30 cellular contexts compared by ENCODE assay signal in genomic region chr1:12424793-12425192, GRCh38.
DNase-seq lines count a peak whose midpoint lies in the region; ATAC-seq, FAIRE-seq and TF ChIP-seq lines count a peak whose summit lies in the region.
"Had no signal": no experiment of that assay in that cellular context is flagged by ENCODE, and none has a peak within 500 bp of the region (broad histone marks: within the 10 kb centered on the region; RNA-seq: fewer than 3 reads in every experiment).

No MANE protein-coding gene starts in this region.

- H3K4me3 ChIP-seq in astrocyte (ENCODE audit: insufficient read depth, low read depth, low read length) (no peak overlapping the region), thoracic aorta (no peak overlapping the region)
- H3K4me3 ChIP-seq: cardiac muscle cell, K562, mucosa of descending colon, right lobe of liver, suprapubic skin had no signal

- H3K27me3 Mint-ChIP-seq in astrocyte (ENCODE audit: low read depth, unreplicated experiment) (no peaks in the 10 kb centered on the region), mesothelial cell of epicardium (ENCODE audit: low read depth) (no peaks in the 10 kb centered on the region)
- H3K27me3 Mint-ChIP-seq in activated T-cell treated with anti-CD3 and anti-CD28 coated beads, Interleukin-2, amount 50 U/mL, for 24 hours, result no peaks in the 10 kb centered on the region
- H3K27me3 Mint-ChIP-seq: stimulated activated naive B cell treated with anti-CD40 and anti-IgM and Interleukin-4, amounts not matched to agents 10 μg/mL and 1 μg/mL and 100 μg/mL, for 72 hours had no signal

- peaks cover 23% of the 10 kb centered on the region for H3K4me1 ChIP-seq in astrocyte (ENCODE audit: insufficient read depth, low read length)
- H3K4me1 ChIP-seq in thoracic aorta (ENCODE audit: control insufficient read depth in 1 of 2, low read depth in 2 of 2), result peaks cover 26 to 39% of the 10 kb centered on the region in 2 donors
- H3K4me1 ChIP-seq: right lobe of liver had no signal

- H3K4me1 Mint-ChIP-seq in astrocyte (ENCODE audit: low read depth, unreplicated experiment) (peaks cover 5% of the 10 kb centered on the region), mesothelial cell of epicardium (peaks cover 83% of the 10 kb centered on the region)
- peaks cover 41% of the 10 kb centered on the region for H3K4me1 Mint-ChIP-seq in activated T-cell treated with anti-CD3 and anti-CD28 coated beads, Interleukin-2, amount 50 U/mL, for 24 hours (ENCODE audit: low read depth)

- H3K9me3 Mint-ChIP-seq in astrocyte (ENCODE audit: unreplicated experiment) (no peaks in the 10 kb centered on the region), mesothelial cell of epicardium (no peaks in the 10 kb centered on the region)
- H3K9me3 Mint-ChIP-seq in activated T-cell treated with anti-CD3 and anti-CD28 coated beads, Interleukin-2, amount 50 U/mL, for 24 hours, result no peaks in the 10 kb centered on the region
- H3K9me3 Mint-ChIP-seq: neural crest cell; stimulated activated naive B cell treated with anti-CD40 and anti-IgM and Interleukin-4, amounts not matched to agents 10 μg/mL and 1 μg/mL and 100 μg/mL, for 72 hours had no signal

- no peak for TF ChIP-seq CTCF in astrocyte (IDR thresholded peaks at IDR 0.05; ENCODE audit: insufficient read depth, low read depth, low read length)
- no peak for TF ChIP-seq CTCF in mesothelial cell of epicardium (IDR thresholded peaks at IDR 0.05; ENCODE audit: unreplicated experiment)
- TF ChIP-seq CTCF in thoracic aorta (IDR thresholded peaks at IDR 0.05), result no peak

- DNase-seq in LHCN-M2 (ENCODE audit: low read depth) (peak; percentile 38), astrocyte (ENCODE audit: low read depth) (no peak), mesothelial cell of epicardium (ENCODE audit: low spot score in 2 of 2, unreplicated experiment in 2 of 2) (no peak), thoracic aorta (ENCODE audit: low spot score) (no peak), NCI-H146 treated with DMSO at 0.1 percent for 48 hours (lab: John Stamatoyannopoulos, UW; ENCODE audit: unreplicated experiment) (no peak)
- no peak for DNase-seq in activated CD4-positive, CD25-positive, alpha-beta regulatory T cell treated with anti-CD3 and anti-CD28 coated beads, Interleukin-2, amount 50 U/mL, for 72 hours
- DNase-seq in activated T-cell treated with anti-CD3 and anti-CD28 coated beads, Interleukin-2, amount 50 U/mL, for 24 hours, result no peak
- DNase-seq: activated CD4-positive, alpha-beta T cell treated with anti-CD3 and anti-CD28 coated beads for 4 hours; activated T-cell treated with anti-CD3 and anti-CD28 coated beads, Interleukin-2, amount 50 U/mL, for 48 hours; amniotic stem cell; Caco-2; MM.1S; mucosa of descending colon; NCI-H2081 treated with DMSO at 0.1 percent for 48 hours; NCI-H748 treated with DMSO at 0.1 percent for 48 hours; posterior cingulate gyrus; right lobe of liver; stimulated activated CD4-positive, alpha-beta T cell treated with anti-CD3 and anti-CD28 coated beads, Interleukin-4, amount 100 ng/mL, for 4 hours; stimulated activated naive B cell treated with anti-CD40 and anti-IgM and Interleukin-4, amounts not matched to agents 10 μg/mL and 1 μg/mL and 100 μg/mL, for 72 hours; T-helper 2 cell had no signal

- no peaks in the 10 kb centered on the region for H3K9me3 ChIP-seq in astrocyte (ENCODE audit: insufficient read depth, low read depth, low read length)
- H3K9me3 ChIP-seq in thoracic aorta, result no peaks in the 10 kb centered on the region
- H3K9me3 ChIP-seq: Caco-2, mucosa of descending colon, right lobe of liver, suprapubic skin had no signal

- H3K27ac Mint-ChIP-seq in astrocyte (ENCODE audit: unreplicated experiment) (no peak overlapping the region), mesothelial cell of epicardium (peak overlapping the region; percentile 91)
- H3K27ac Mint-ChIP-seq in activated T-cell treated with anti-CD3 and anti-CD28 coated beads, Interleukin-2, amount 50 U/mL, for 24 hours, result no peak overlapping the region

- H3K36me3 ChIP-seq in astrocyte (ENCODE audit: insufficient read depth, low read length) (peaks cover 3% of the 10 kb centered on the region), thoracic aorta (peaks cover 7% of the 10 kb centered on the region)
- H3K36me3 ChIP-seq: cardiac muscle cell, right lobe of liver had no signal

- no peaks in the 10 kb centered on the region for H3K27me3 ChIP-seq in astrocyte (ENCODE audit: insufficient read depth, low read length)
- H3K27me3 ChIP-seq in thoracic aorta (replicated peaks; ENCODE audit: insufficient read depth), result no peaks in the 10 kb centered on the region
- H3K27me3 ChIP-seq: cardiac muscle cell, right lobe of liver, suprapubic skin had no signal

- no peaks in the 10 kb centered on the region for H3K79me2 ChIP-seq in astrocyte (ENCODE audit: insufficient read depth, low read length)

- no peak overlapping the region for H2AFZ ChIP-seq in astrocyte (ENCODE audit: low read depth, low read length)

- no peak overlapping the region for H3K4me3 Mint-ChIP-seq in astrocyte (ENCODE audit: unreplicated experiment)
- no peak overlapping the region for H3K4me3 Mint-ChIP-seq in mesothelial cell of epicardium
- no peak overlapping the region for H3K4me3 Mint-ChIP-seq in activated T-cell treated with anti-CD3 and anti-CD28 coated beads, Interleukin-2, amount 50 U/mL, for 24 hours
- H3K4me3 Mint-ChIP-seq: neural crest cell; stimulated activated naive B cell treated with anti-CD40 and anti-IgM and Interleukin-4, amounts not matched to agents 10 μg/mL and 1 μg/mL and 100 μg/mL, for 72 hours had no signal

- no peak for ATAC-seq in thoracic aorta (ENCODE audit: insufficient number of reproducible peaks, low FRiP score, low read depth)
- ATAC-seq in GM18505 (IDR thresholded peaks at IDR 0.05; ENCODE audit: unreplicated experiment), result no peak
- ATAC-seq: HCT116, K562, mucosa of descending colon, right lobe of liver had no signal

- H3K4me2 ChIP-seq in astrocyte (ENCODE audit: low read length), result peak overlapping the region; percentile 64

- H3K27ac ChIP-seq in astrocyte (ENCODE audit: low read depth, low read length) (peak overlapping the region; percentile 65), thoracic aorta (peak overlapping the region; percentile 62 to 78)
- H3K27ac ChIP-seq: C4-2B, cardiac muscle cell, right lobe of liver, suprapubic skin had no signal

- H4K20me1 ChIP-seq in astrocyte (ENCODE audit: insufficient read depth, low read length), result no peaks in the 10 kb centered on the region

- peak overlapping the region; percentile 13 for H3K9ac ChIP-seq in astrocyte (ENCODE audit: low read length)

- no peak for TF ChIP-seq POLR2A in GM18505 (IDR thresholded peaks at IDR 0.05; ENCODE audit: borderline replicate concordance, extremely low read depth, insufficient read depth, insufficient read length)

- H3K36me3 Mint-ChIP-seq in astrocyte (ENCODE audit: low read depth, unreplicated experiment) (peaks cover 5% of the 10 kb centered on the region), mesothelial cell of epicardium (peaks cover 2% of the 10 kb centered on the region)
- peaks cover 57% of the 10 kb centered on the region for H3K36me3 Mint-ChIP-seq in activated T-cell treated with anti-CD3 and anti-CD28 coated beads, Interleukin-2, amount 50 U/mL, for 24 hours (ENCODE audit: low read depth)

- FAIRE-seq in astrocyte (lab: Jason Lieb, UNC), result no peak
- FAIRE-seq: endometrium, K562, keratinocyte, urothelium cell line had no signal
